Comparison of ENCODE assay signal across 13 cellular contexts in genomic region chr19:38441660-38442348, GRCh38. TPM values are rescaled to one million over a fixed set of nuclear protein-coding genes. Genes with fewer than 3 reads are reported as not detected.
DNase-seq lines count a peak whose midpoint lies in the region; ATAC-seq, FAIRE-seq and TF ChIP-seq lines count a peak whose summit lies in the region.
"Had no signal": no experiment of that assay in that cellular context is flagged by ENCODE, and none has a peak within 500 bp of the region (broad histone marks: within the 10 kb centered on the region; RNA-seq: fewer than 3 reads in every experiment).

No MANE protein-coding gene starts in this region.

- H3K4me3 Mint-ChIP-seq in activated B cell treated with CpG ODN at 0.5 μM for 24 hours, result no peak overlapping the region
- H3K4me3 Mint-ChIP-seq: brain had no signal

- H4K91ac ChIP-seq in IMR-90 (ENCODE audit: insufficient read depth, low read depth, low read length), result no peak overlapping the region
- no peak overlapping the region for H4K91ac ChIP-seq in neuronal stem cell (ENCODE audit: low read depth, low read length, poor library complexity)

- H2AK9ac ChIP-seq in IMR-90 (replicated peaks; ENCODE audit: low read depth, low read length, poor library complexity), result no peak overlapping the region

- TF ChIP-seq RAD21 in IMR-90 (IDR thresholded peaks at IDR 0.05; ENCODE audit: low read length), result no peak

- H3K27me3 Mint-ChIP-seq in activated B cell treated with CpG ODN at 0.5 μM for 24 hours, result peaks cover 18% of the 10 kb centered on the region

- H3K36me3 ChIP-seq in IMR-90 (ENCODE audit: control insufficient read depth, insufficient read depth, low read length) (no peaks in the 10 kb centered on the region), neuronal stem cell (replicated peaks in 1 of 2; ENCODE audit: control insufficient read depth in 2 of 2, insufficient read depth in 2 of 2, low read length in 2 of 2) (no peaks in the 10 kb centered on the region)

- H3K27ac Mint-ChIP-seq in activated B cell treated with CpG ODN at 0.5 μM for 24 hours, result no peak overlapping the region
- H3K27ac Mint-ChIP-seq: brain had no signal

- dilution Hi-C loops in IMR-90 (cut with HindIII; ENCODE audit: low sequenced_read_pairs, unreplicated experiment), result no loop called here

- no peak overlapping the region for H4K5ac ChIP-seq in IMR-90 (ENCODE audit: low read depth, low read length)

- H3K14ac ChIP-seq in IMR-90 (replicated peaks; ENCODE audit: low read depth, low read length), result no peak overlapping the region
- no peak overlapping the region for H3K14ac ChIP-seq in neuronal stem cell (ENCODE audit: low read length)

- TF ChIP-seq POLR2A in IMR-90 (IDR thresholded peaks at IDR 0.05; ENCODE audit: low read depth, low read length), result no peak
- TF ChIP-seq POLR2A in H54 (IDR thresholded peaks at IDR 0.05; ENCODE audit: low read depth, low read length), result no peak

- no peak overlapping the region for H3K23ac ChIP-seq in IMR-90 (ENCODE audit: low read depth, low read length)
- H3K23ac ChIP-seq in neuronal stem cell (ENCODE audit: low read depth, low read length, poor library complexity), result peak overlapping the region; percentile 55

- H3K9me3 ChIP-seq in IMR-90 (ENCODE audit: control insufficient read depth, insufficient read depth, low read length) (no peaks in the 10 kb centered on the region), neuronal stem cell (replicated peaks in 1 of 2; ENCODE audit: control insufficient read depth in 2 of 2, insufficient read depth in 1 of 2, low read depth in 1 of 2, low read length in 2 of 2) (no peaks in the 10 kb centered on the region)

- no peak overlapping the region for H2AFZ ChIP-seq in IMR-90 (replicated peaks; ENCODE audit: low read length, poor library complexity)
- H2AFZ ChIP-seq in neuronal stem cell (ENCODE audit: low read length), result peak overlapping the region; percentile 43

- H4K20me1 ChIP-seq in IMR-90 (ENCODE audit: insufficient read depth, low read length), result no peaks in the 10 kb centered on the region

- H2BK15ac ChIP-seq in IMR-90 (ENCODE audit: low read depth, low read length), result no peak overlapping the region
- H2BK15ac ChIP-seq in neuronal stem cell (ENCODE audit: low read length), result peak overlapping the region; percentile 93

- H3K4me2 ChIP-seq in IMR-90 (ENCODE audit: low read depth, low read length) (no peak overlapping the region), neuronal stem cell (ENCODE audit: insufficient read depth, low read length, poor library complexity, severe bottlenecking) (no peak overlapping the region)

- H3K4ac ChIP-seq in IMR-90 (ENCODE audit: low read depth, low read length) (no peak overlapping the region), neuronal stem cell (ENCODE audit: low read length) (no peak overlapping the region)

- in situ Hi-C loops in IMR-90 (cut with MboI; ENCODE audit: low sequenced_read_pairs), result no loop called here

- H3K27ac ChIP-seq in IMR-90 (ENCODE audit: insufficient read depth, low read length) (no peak overlapping the region), neuronal stem cell (replicated peaks; ENCODE audit: low read length) (no peak overlapping the region)

- no peak overlapping the region for H3K56ac ChIP-seq in IMR-90 (ENCODE audit: extremely low read depth, insufficient read depth, low read length)

- no peaks in the 10 kb centered on the region for H3K9me3 Mint-ChIP-seq in activated B cell treated with CpG ODN at 0.5 μM for 24 hours

- 33% methylated on average over 5 of the region's 7 CpGs; no CpG with 5 or more reads in 1 of the 2 experiments for WGBS in IMR-90 (ENCODE audit: extremely low coverage in 2 of 2, insufficient read length in 1 of 2), 2 experiments
- whole genome bisulfite sequencing in neuronal stem cell (ENCODE audit: extremely low coverage in 2 of 2, insufficient read length in 2 of 2, insufficient replicate concordance in 1 of 2), 2 donors, result no CpG with 5 or more reads among the region's 7 CpGs

- peak overlapping the region; percentile 46 for H2BK12ac ChIP-seq in neuronal stem cell (ENCODE audit: low read length)

- no peaks in the 10 kb centered on the region for H3K4me1 ChIP-seq in IMR-90 (ENCODE audit: control insufficient read depth, insufficient read depth, low read length)
- peaks cover 0 to 5% of the 10 kb centered on the region in 2 donors for H3K4me1 ChIP-seq in neuronal stem cell (ENCODE audit: control insufficient read depth in 2 of 2, insufficient read depth in 1 of 2, low read depth in 1 of 2, low read length in 2 of 2)

- no peak overlapping the region for H4K8ac ChIP-seq in IMR-90 (ENCODE audit: low read depth in 2 of 2, low read length in 2 of 2)
- H4K8ac ChIP-seq in neuronal stem cell (ENCODE audit: low read depth, low read length), result no peak overlapping the region

- H3K4me1 Mint-ChIP-seq in activated B cell treated with CpG ODN at 0.5 μM for 24 hours, result peaks cover 2% of the 10 kb centered on the region

- H2BK5ac ChIP-seq in IMR-90 (ENCODE audit: low read depth, low read length, poor library complexity, severe bottlenecking) (no peak overlapping the region), neuronal stem cell (ENCODE audit: low read length) (peak overlapping the region; percentile 39)

- H2BK20ac ChIP-seq in IMR-90 (ENCODE audit: low read depth, low read length), result no peak overlapping the region

- H3K4me3 ChIP-seq in IMR-90 (ENCODE audit: insufficient read depth, low read depth, low read length), result no peak overlapping the region
- H3K4me3 ChIP-seq in neuronal stem cell (ENCODE audit: low read length in 2 of 2), result no peak overlapping the region

- H2AK5ac ChIP-seq in IMR-90 (ENCODE audit: low read depth, low read length) (no peak overlapping the region), neuronal stem cell (ENCODE audit: low read depth, low read length) (no peak overlapping the region)

- POLR2A ChIA-PET in IMR-90 (lab: Charles Lee; ENCODE audit: unreplicated experiment), result no interaction called here
- POLR2A ChIA-PET in activated B cell treated with CpG ODN at 0.5 μM for 24 hours (lab: Charles Lee), result no interaction called here

- no peak for TF ChIP-seq CTCF in IMR-90 (conservative IDR thresholded peaks at IDR 0.05; ENCODE audit: low read depth, low read length)
- no peak for TF ChIP-seq CTCF in activated B cell treated with CpG ODN at 0.5 μM for 24 hours (IDR thresholded peaks at IDR 0.05)

- CTCF ChIA-PET in IMR-90 (lab: Yijun Ruan, JAX) (no interaction called here), activated B cell treated with CpG ODN at 0.5 μM for 24 hours (lab: Charles Lee) (no interaction called here)

- intact Hi-C loops in IMR-90 (cut with micrococcal nuclease), result no loop called here
- intact Hi-C loops in activated B cell treated with CpG ODN at 0.5 μM for 24 hours (cut with micrococcal nuclease), result loop anchor here (1.0 kb wide), 1 partner anchor 39 kb away; the partner anchor contains the start of gene FAM98C

- H3K36me3 Mint-ChIP-seq in activated B cell treated with CpG ODN at 0.5 μM for 24 hours (ENCODE audit: low read depth), result no peaks in the 10 kb centered on the region

- FAIRE-seq in H54 (lab: Jason Lieb, UNC), result no peak

- H3K18ac ChIP-seq in IMR-90 (ENCODE audit: low read depth, low read length) (no peak overlapping the region), neuronal stem cell (ENCODE audit: low read length) (peak overlapping the region; percentile 83)

- H2BK120ac ChIP-seq in IMR-90 (ENCODE audit: low read depth, low read length) (no peak overlapping the region), neuronal stem cell (ENCODE audit: low read depth, low read length) (no peak overlapping the region)

- H3K9ac ChIP-seq in IMR-90 (ENCODE audit: low read depth, low read length) (no peak overlapping the region), neuronal stem cell (ENCODE audit: low read depth, low read length, poor library complexity) (no peak overlapping the region)

- no peaks in the 10 kb centered on the region for H3K9me1 ChIP-seq in IMR-90 (ENCODE audit: insufficient read depth, low read length)

- H3K27me3 ChIP-seq in IMR-90 (ENCODE audit: control insufficient read depth, insufficient read depth, low read length) (peaks cover 5% of the 10 kb centered on the region; the same call in 1 of the 2 replicates), neuronal stem cell (ENCODE audit: control insufficient read depth in 3 of 3, insufficient read depth in 3 of 3, low read depth in 1 of 3, low read length in 3 of 3) (peaks cover 0 to 3% (median 0%) of the 10 kb centered on the region in 3 experiments)

- DNase-seq in DMS 273 (lab: John Stamatoyannopoulos, UW; ENCODE audit: unreplicated experiment), result peak; percentile 34
- DNase-seq in DMS 273 treated with DMSO at 0.1 percent for 48 hours (lab: John Stamatoyannopoulos, UW), result no peak
- DNase-seq in IMR-90, result no peak
- no peak for DNase-seq in activated B cell treated with CpG ODN at 0.5 μM for 24 hours
- no peak for DNase-seq in neuronal stem cell (ENCODE audit: low spot score)
- DNase-seq in NCI-H1048 (lab: John Stamatoyannopoulos, UW), result no peak
- DNase-seq in H54 (ENCODE audit: insufficient read length, low spot score), result no peak
- DNase-seq in putamen (ENCODE audit: low spot score), result no peak

- ATAC-seq in IMR-90 (ENCODE audit: low read depth) (0 out of 2 replicates have a peak, but pooled peaks have one; percentile 27), activated B cell treated with CpG ODN at 0.5 μM for 24 hours (ENCODE audit: low read depth) (peak; percentile 45)

- BruUV-seq in IMR-90 (replicated peaks; lab: Mats Ljungman, UMichigan), result no TSS peak

- H3K79me1 ChIP-seq in IMR-90 (ENCODE audit: low read depth in 1 of 2, low read length in 2 of 2) (no peaks in the 10 kb centered on the region), neuronal stem cell (ENCODE audit: low read depth, low read length) (no peaks in the 10 kb centered on the region)

RNA-seq across cellular contexts. Expression of gene RYR1, which starts 8.3 kb away (rescaled TPM):
- total RNA-seq in IMR-90 (2012; rRNA removed) (under 0.01 TPM in 1 of 2 replicates, not detected in the other), activated B cell treated with CpG ODN at 0.5 μM for 24 hours (4.1 and 5.1 TPM in 2 replicates)
- polyA plus RNA-seq in IMR-90 (2012; rRNA removed), result 0.03 TPM in 1 of 2 replicates, not detected in the other
- 0.01 TPM in 1 of 2 replicates, not detected in the other for polyA plus RNA-seq in IMR-90 (2012; cell fraction: cytosol; rRNA removed)
- polyA plus RNA-seq in IMR-90 (2012; cell fraction: nucleus; rRNA removed; ENCODE audit: low replicate concordance), result 0.03 TPM in 2 replicates
- polyA plus RNA-seq in neuronal stem cell (2013, experiment 1 of 2), result 0.56 TPM
- polyA plus RNA-seq in neuronal stem cell (2013, experiment 2 of 2), result 1.1 TPM
- total RNA-seq: A172, M059J had no signal

RNA-seq across cellular contexts. Expression of gene RASGRP4, which starts 15.8 kb away (rescaled TPM):
- not detected in 2 replicates for total RNA-seq in IMR-90 (2012; rRNA removed)
- polyA plus RNA-seq in IMR-90 (2012; rRNA removed), result not detected in 2 replicates
- not detected in 2 replicates for polyA plus RNA-seq in IMR-90 (2012; cell fraction: cytosol; rRNA removed)
- polyA plus RNA-seq in IMR-90 (2012; cell fraction: nucleus; rRNA removed; ENCODE audit: low replicate concordance), result not detected in 2 replicates
- total RNA-seq in activated B cell treated with CpG ODN at 0.5 μM for 24 hours, result 3.2 and 3.6 TPM in 2 replicates
- polyA plus RNA-seq in neuronal stem cell (2013, experiment 1 of 2), result 0.10 TPM
- 0.17 TPM for polyA plus RNA-seq in neuronal stem cell (2013, experiment 2 of 2)
- total RNA-seq: A172, glomerular endothelial cell, M059J had no signal

RNA-seq across cellular contexts. Expression of gene FAM98C, which starts 38.9 kb away (rescaled TPM):
- total RNA-seq in IMR-90 (2012; rRNA removed), result 3.6 and 4.2 TPM in 2 replicates
- polyA plus RNA-seq in IMR-90 (2012; rRNA removed), result 17.9 and 20.8 TPM in 2 replicates
- 23.6 and 30.4 TPM in 2 replicates for polyA plus RNA-seq in IMR-90 (2012; cell fraction: cytosol; rRNA removed)
- polyA plus RNA-seq in IMR-90 (2012; cell fraction: nucleus; rRNA removed; ENCODE audit: low replicate concordance), result 52.8 and 101 TPM in 2 replicates
- total RNA-seq in activated B cell treated with CpG ODN at 0.5 μM for 24 hours, result 38.3 and 40.0 TPM in 2 replicates
- polyA plus RNA-seq in neuronal stem cell (2013, experiment 1 of 2), result 5.4 TPM
- polyA plus RNA-seq in neuronal stem cell (2013, experiment 2 of 2), result 5.3 TPM

RNA-seq across cellular contexts. Expression of gene SPRED3, which starts 53.3 kb away (rescaled TPM):
- 0.56 and 0.90 TPM in 2 replicates for total RNA-seq in IMR-90 (2012; rRNA removed)
- 6.3 and 7.9 TPM in 2 replicates for polyA plus RNA-seq in IMR-90 (2012; rRNA removed)
- 2.4 and 2.8 TPM in 2 replicates for polyA plus RNA-seq in IMR-90 (2012; cell fraction: cytosol; rRNA removed)
- polyA plus RNA-seq in IMR-90 (2012; cell fraction: nucleus; rRNA removed; ENCODE audit: low replicate concordance), result 22.6 and 23.9 TPM in 2 replicates
- total RNA-seq in activated B cell treated with CpG ODN at 0.5 μM for 24 hours, result 0.44 and 2.4 TPM in 2 replicates
- polyA plus RNA-seq in neuronal stem cell (2013, experiment 1 of 2), result 10.3 TPM
- 10.5 TPM for polyA plus RNA-seq in neuronal stem cell (2013, experiment 2 of 2)

RNA-seq across cellular contexts. Expression of gene GGN, which starts 54.0 kb away (rescaled TPM):
- total RNA-seq in IMR-90 (2012; rRNA removed) (under 0.01 TPM in 1 of 2 replicates, not detected in the other), activated B cell treated with CpG ODN at 0.5 μM for 24 hours (0.22 and 1.2 TPM in 2 replicates)
- 0.65 and 0.99 TPM in 2 replicates for polyA plus RNA-seq in IMR-90 (2012; rRNA removed)
- 0.75 and 0.95 TPM in 2 replicates for polyA plus RNA-seq in IMR-90 (2012; cell fraction: cytosol; rRNA removed)
- 1.5 and 2.8 TPM in 2 replicates for polyA plus RNA-seq in IMR-90 (2012; cell fraction: nucleus; rRNA removed; ENCODE audit: low replicate concordance)
- polyA plus RNA-seq in neuronal stem cell (2013, experiment 1 of 2), result 1.7 TPM
- polyA plus RNA-seq in neuronal stem cell (2013, experiment 2 of 2), result 1.7 TPM
- total RNA-seq: mononuclear cell had no signal
